ENCODE assay signal across 8 cellular contexts in the genomic region with DNA sequence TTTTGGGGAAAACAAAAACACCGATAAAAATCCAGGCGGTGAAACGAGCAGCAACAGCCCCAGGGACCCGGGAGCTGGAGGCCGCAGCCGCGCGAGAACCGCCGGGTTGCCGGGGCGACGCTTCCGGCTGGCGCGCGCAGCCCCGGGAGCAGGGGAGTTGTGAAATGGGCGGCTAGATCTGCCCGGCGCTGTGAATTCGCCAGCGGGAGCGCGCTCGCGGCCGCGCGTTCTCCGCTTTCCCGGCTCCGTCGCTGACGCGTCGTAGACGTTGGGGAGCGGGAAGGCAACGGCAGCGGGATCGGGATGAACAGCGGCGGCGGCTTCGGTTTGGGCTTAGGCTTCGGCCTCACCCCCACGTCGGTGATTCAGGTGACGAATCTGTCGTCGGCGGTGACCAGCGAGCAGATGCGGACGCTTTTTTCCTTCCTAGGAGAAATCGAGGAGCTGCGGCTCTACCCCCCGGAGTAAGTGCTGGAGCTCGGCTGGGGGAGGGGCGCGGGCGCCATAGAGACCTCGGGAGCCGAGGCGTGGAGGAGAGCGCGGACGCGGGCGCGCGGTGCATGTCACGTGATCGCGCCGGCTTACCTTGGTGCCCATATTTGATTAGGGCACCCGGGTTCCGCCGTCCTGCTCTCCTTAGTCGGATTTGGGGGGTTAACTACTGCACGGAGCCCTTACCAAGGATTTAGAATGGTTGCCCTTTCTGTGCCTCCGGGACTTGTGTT. TPM values are rescaled to one million over a fixed set of nuclear protein-coding genes. Genes with fewer than 3 reads are reported as not detected.
A peak's percentile ranks its signal among the peaks of the same experiment; 100 is the strongest.
DNase-seq lines count a peak whose midpoint lies in the region; ATAC-seq, FAIRE-seq and TF ChIP-seq lines count a peak whose summit lies in the region.

A gene with protein sequence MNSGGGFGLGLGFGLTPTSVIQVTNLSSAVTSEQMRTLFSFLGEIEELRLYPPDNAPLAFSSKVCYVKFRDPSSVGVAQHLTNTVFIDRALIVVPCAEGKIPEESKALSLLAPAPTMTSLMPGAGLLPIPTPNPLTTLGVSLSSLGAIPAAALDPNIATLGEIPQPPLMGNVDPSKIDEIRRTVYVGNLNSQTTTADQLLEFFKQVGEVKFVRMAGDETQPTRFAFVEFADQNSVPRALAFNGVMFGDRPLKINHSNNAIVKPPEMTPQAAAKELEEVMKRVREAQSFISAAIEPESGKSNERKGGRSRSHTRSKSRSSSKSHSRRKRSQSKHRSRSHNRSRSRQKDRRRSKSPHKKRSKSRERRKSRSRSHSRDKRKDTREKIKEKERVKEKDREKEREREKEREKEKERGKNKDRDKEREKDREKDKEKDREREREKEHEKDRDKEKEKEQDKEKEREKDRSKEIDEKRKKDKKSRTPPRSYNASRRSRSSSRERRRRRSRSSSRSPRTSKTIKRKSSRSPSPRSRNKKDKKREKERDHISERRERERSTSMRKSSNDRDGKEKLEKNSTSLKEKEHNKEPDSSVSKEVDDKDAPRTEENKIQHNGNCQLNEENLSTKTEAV (plus strand): TSS at position 227 of the 725 bp plus-strand sequence. CDS start 77 bp downstream, at position 304.

- peak within 1 kb of the TSS; percentile 99 to 100 for H3K27ac Mint-ChIP-seq in natural killer cell

- peak within 1 kb of the TSS; percentile 99 for H3K4me3 Mint-ChIP-seq in natural killer cell

- H3K27me3 Mint-ChIP-seq in natural killer cell (ENCODE audit: low read depth in 2 of 2) = no peaks in the 10 kb centered on the region

- peak; percentile 94 for DNase-seq in EL
- peak; percentile 91 for DNase-seq in H54 (ENCODE audit: insufficient read length, low spot score)
- peak; percentile 96 for DNase-seq in LoVo (ENCODE audit: low spot score)
- peak; percentile 84 for DNase-seq in activated T-helper 9 cell treated with anti-CD3 and anti-CD28 coated beads, Interleukin-2, amount 50 U/mL, for 16 hours (ENCODE audit: low read depth)
- peak; percentile 92 for DNase-seq in fibroblast of peridontal ligament (ENCODE audit: extremely low read depth)
- peak; percentile 87 for DNase-seq in natural killer cell
- peak; percentile 77 to 95 (median 84) for DNase-seq in stimulated activated naive CD4-positive, alpha-beta T cell (lab: John Stamatoyannopoulos, UW)

- intact Hi-C loops in natural killer cell (cut with micrococcal nuclease) = loop anchor here (1.0 to 10.0 kb wide), 3 partner anchors 217 to 519 kb away; a partner anchor contains a TSS

- peak; percentile 91 for FAIRE-seq in H54 (lab: Jason Lieb, UNC)

- peak; percentile 84 to 93 (median 88) for ATAC-seq in natural killer cell

- TF ChIP-seq POLR2A in H54 (IDR thresholded peaks at IDR 0.05; ENCODE audit: low read depth, low read length) (peak; percentile 75), Raji (IDR thresholded peaks at IDR 0.05; ENCODE audit: insufficient read depth, low read depth, low read length) (peak; percentile 77)

- no peaks in the 10 kb centered on the region for H3K36me3 Mint-ChIP-seq in natural killer cell

- H3K9me3 Mint-ChIP-seq in natural killer cell = no peaks in the 10 kb centered on the region

- peaks cover 34 to 36% of the 10 kb centered on the region in 2 donors for H3K4me1 Mint-ChIP-seq in natural killer cell

- TF ChIP-seq CTCF in natural killer cell (IDR thresholded peaks at IDR 0.05) = no peak

RNA-seq across cellular contexts. Expression of the gene that starts here (rescaled TPM):
- total RNA-seq in natural killer cell = 100 to 1,000 TPM; 151 to 177 (median 168) TPM

Comparison
In these comparisons a context has a peak if more than half of its experiments do, and no peak if none do; other contexts are left out.
1. Peak in every context shown above with its lines: DNase-seq and ATAC-seq.